ENCODE assay signal across 8 cellular contexts in genomic region chr11:112085822-112086421, GRCh38. TPM values are rescaled to one million over a fixed set of nuclear protein-coding genes. Genes with fewer than 3 reads are reported as not detected.
DNase-seq lines count a peak whose midpoint lies in the region; ATAC-seq and TF ChIP-seq lines count a peak whose summit lies in the region.

No MANE protein-coding gene starts in this region.

- H3K9me3 ChIP-seq in KOPT-K1 (ENCODE audit: insufficient read depth, low read length, poor library complexity, severe bottlenecking), result no peaks in the 10 kb centered on the region

- H3K27ac ChIP-seq in KOPT-K1 (ENCODE audit: low read depth, low read length, poor library complexity, severe bottlenecking), result peak overlapping the region; percentile 85

- H3K36me3 ChIP-seq in KOPT-K1 (ENCODE audit: insufficient read depth, low read length), result peaks cover 79% of the 10 kb centered on the region

- H3K27ac Mint-ChIP-seq in osteocyte (ENCODE audit: unreplicated experiment), result peak overlapping the region; percentile 96

- H3K4me3 Mint-ChIP-seq in osteocyte (ENCODE audit: unreplicated experiment), result peak overlapping the region; percentile 99

- peaks cover 41% of the 10 kb centered on the region for H3K4me1 Mint-ChIP-seq in osteocyte (ENCODE audit: unreplicated experiment)

- DNase-seq in GM12864 (ENCODE audit: low read depth), result no peak
- DNase-seq in activated CD8-positive, alpha-beta memory T cell treated with anti-CD3 and anti-CD28 coated beads, Interleukin-2, amount 50 U/mL, for 4 hours, result peak; percentile 35
- DNase-seq in fibroblast of villous mesenchyme (ENCODE audit: low read depth), result peak; percentile 24
- no peak for DNase-seq in osteocyte (ENCODE audit: extremely low spot score, unreplicated experiment)
- DNase-seq in NCI-H1436 (lab: John Stamatoyannopoulos, UW), result no peak
- DNase-seq in NCI-H226, result no peak

- H3K9me3 Mint-ChIP-seq in osteocyte (ENCODE audit: unreplicated experiment), result no peaks in the 10 kb centered on the region

- ATAC-seq in GM21737 (IDR thresholded peaks at IDR 0.05; ENCODE audit: unreplicated experiment), result peak; percentile 30

- peaks cover 48% of the 10 kb centered on the region for H3K36me3 Mint-ChIP-seq in osteocyte (ENCODE audit: unreplicated experiment)

- H3K27me3 Mint-ChIP-seq in osteocyte (ENCODE audit: unreplicated experiment), result no peaks in the 10 kb centered on the region

- no peak for TF ChIP-seq CTCF in GM12864 (IDR thresholded peaks at IDR 0.05; ENCODE audit: low read depth, low read length, missing control alignments)
- TF ChIP-seq CTCF in fibroblast of villous mesenchyme (IDR thresholded peaks at IDR 0.05; ENCODE audit: insufficient read depth, low read depth, low read length), result no peak
- no peak for TF ChIP-seq CTCF in osteocyte (IDR thresholded peaks at IDR 0.05)

- H3K4me3 ChIP-seq in GM12864 (ENCODE audit: low read depth, low read length), result peak overlapping the region; percentile 98
- H3K4me3 ChIP-seq in fibroblast of villous mesenchyme (ENCODE audit: low read depth, low read length), result peak overlapping the region; percentile 100

RNA-seq across cellular contexts. Expression of gene TIMM8B, which starts 0.6 kb away (rescaled TPM):
- total RNA-seq in fibroblast of villous mesenchyme, result 57.0 and 64.3 TPM in 2 replicates
- total RNA-seq in osteocyte, result 59.4 and 64.0 TPM in 2 replicates

RNA-seq across cellular contexts. Expression of gene SDHD, which starts 0.8 kb away (rescaled TPM):
- 121 and 140 TPM in 2 replicates for total RNA-seq in fibroblast of villous mesenchyme
- total RNA-seq in osteocyte, result 71.6 and 82.0 TPM in 2 replicates

RNA-seq across cellular contexts. Expression of gene NKAPD1, which starts 11.8 kb away (rescaled TPM):
- total RNA-seq in fibroblast of villous mesenchyme (20.6 and 30.7 TPM in 2 replicates), osteocyte (23.1 and 24.6 TPM in 2 replicates)

RNA-seq across cellular contexts. Expression of gene PIH1D2, which starts 12.1 kb away (rescaled TPM):
- total RNA-seq in fibroblast of villous mesenchyme (1.3 and 2.6 TPM in 2 replicates), osteocyte (2.0 and 2.3 TPM in 2 replicates)

Comparison
In these comparisons a context has a peak if more than half of its experiments do, and no peak if none do; other contexts are left out.
1. DNase-seq: peak in activated CD8-positive, alpha-beta memory T cell treated with anti-CD3 and anti-CD28 coated beads, Interleukin-2, amount 50 U/mL, for 4 hours (single experiment) and fibroblast of villous mesenchyme (single experiment); none in GM12864 (single experiment), osteocyte (single experiment), NCI-H1436 (single experiment) and NCI-H226 (single experiment).